14 cellular contexts compared by ENCODE assay signal in genomic region chr21:38498057-38498833, GRCh38. TPM values are rescaled to one million over a fixed set of nuclear protein-coding genes. Genes with fewer than 3 reads are reported as not detected.
DNase-seq lines count a peak whose midpoint lies in the region; ATAC-seq, FAIRE-seq and TF ChIP-seq lines count a peak whose summit lies in the region.
"Had no signal": no experiment of that assay in that cellular context is flagged by ENCODE, and none has a peak within 500 bp of the region (broad histone marks: within the 10 kb centered on the region; RNA-seq: fewer than 3 reads in every experiment).

ERG (minus strand) TSS chr21:38498477; CDS start chr21:38498380, 97 bp downstream.

- H3K9me3 Mint-ChIP-seq in astrocyte (ENCODE audit: unreplicated experiment): no peaks in the 10 kb centered on the region
- no peaks in the 10 kb centered on the region for H3K9me3 Mint-ChIP-seq in stimulated activated memory B cell treated with anti-CD40 and anti-IgM and Interleukin-4, amounts not matched to agents 10 μg/mL and 1 μg/mL and 100 μg/mL, for 72 hours
- H3K9me3 Mint-ChIP-seq in T-cell: no peaks in the 10 kb centered on the region

- intact Hi-C loops in Right ventricle myocardium superior (cut with DNase I): no loop called here
- intact Hi-C loops in testis (cut with DNase I; ENCODE audit: low total_unique reads): no loop called here

- H4K20me1 ChIP-seq in astrocyte (ENCODE audit: insufficient read depth, low read length): no peaks in the 10 kb centered on the region

- CTCF ChIA-PET in T-cell (lab: Charles Lee): no interaction called here

- H3K9me3 ChIP-seq in astrocyte (ENCODE audit: insufficient read depth, low read depth, low read length) (no peaks in the 10 kb centered on the region), neuron (ENCODE audit: low read length) (no peaks in the 10 kb centered on the region), upper lobe of left lung (no peaks in the 10 kb centered on the region), testis (no peaks in the 10 kb centered on the region)

- TF ChIP-seq CTCF in astrocyte (IDR thresholded peaks at IDR 0.05; ENCODE audit: insufficient read depth, low read depth, low read length) (no peak), upper lobe of left lung (IDR thresholded peaks at IDR 0.05) (no peak), testis (IDR thresholded peaks at IDR 0.05) (no peak)

- H3K36me3 Mint-ChIP-seq in astrocyte (ENCODE audit: low read depth, unreplicated experiment) (no peaks in the 10 kb centered on the region), T-cell (no peaks in the 10 kb centered on the region)
- H3K36me3 Mint-ChIP-seq in stimulated activated memory B cell treated with anti-CD40 and anti-IgM and Interleukin-4, amounts not matched to agents 10 μg/mL and 1 μg/mL and 100 μg/mL, for 72 hours: no peaks in the 10 kb centered on the region
- H3K36me3 Mint-ChIP-seq: activated CD8-positive, alpha-beta memory T cell treated with anti-CD3 and anti-CD28 coated beads, Interleukin-2, amount 10 ng/mL, durations not matched to agents 7 days and 5 days had no signal

- no peak for FAIRE-seq in astrocyte (lab: Jason Lieb, UNC)

- no peak within 1 kb of the TSS for H3K4me3 Mint-ChIP-seq in astrocyte (ENCODE audit: unreplicated experiment)
- no peak within 1 kb of the TSS for H3K4me3 Mint-ChIP-seq in stimulated activated memory B cell treated with anti-CD40 and anti-IgM and Interleukin-4, amounts not matched to agents 10 μg/mL and 1 μg/mL and 100 μg/mL, for 72 hours
- no peak within 1 kb of the TSS for H3K4me3 Mint-ChIP-seq in T-cell
- H3K4me3 Mint-ChIP-seq: activated CD8-positive, alpha-beta memory T cell treated with anti-CD3 and anti-CD28 coated beads, Interleukin-2, amount 10 ng/mL, durations not matched to agents 7 days and 5 days had no signal

- peak within 1 kb of the TSS; percentile 36 for H3K4me2 ChIP-seq in astrocyte (ENCODE audit: low read length)

- ATAC-seq in Right ventricle myocardium superior (ENCODE audit: poor library complexity) (peak; percentile 63), upper lobe of left lung (ENCODE audit: low FRiP score in 2 of 2) (peak in 1 of 2 donors; percentile 70), T-cell (replicated peaks in 1 of 4) (no peak)
- ATAC-seq in stimulated activated memory B cell treated with anti-CD40 and anti-IgM and Interleukin-4, amounts not matched to agents 10 μg/mL and 1 μg/mL and 100 μg/mL, for 72 hours: no peak
- ATAC-seq: activated CD8-positive, alpha-beta memory T cell treated with anti-CD3 and anti-CD28 coated beads, Interleukin-2, amount 10 ng/mL, durations not matched to agents 7 days and 5 days had no signal

- TF ChIP-seq POLR2A in upper lobe of left lung (IDR thresholded peaks at IDR 0.05): no peak
- TF ChIP-seq POLR2A in testis (IDR thresholded peaks at IDR 0.05): no peak

- H3K27ac ChIP-seq in astrocyte (ENCODE audit: low read depth, low read length): no peak within 1 kb of the TSS
- peak within 1 kb of the TSS; percentile 75 to 86 (median 80) for H3K27ac ChIP-seq in upper lobe of left lung
- peak within 1 kb of the TSS in 1 of 2 donors; percentile 28 for H3K27ac ChIP-seq in testis

- peak within 1 kb of the TSS; percentile 53 for H2AFZ ChIP-seq in astrocyte (ENCODE audit: low read depth, low read length)
- H2AFZ ChIP-seq in neuron (ENCODE audit: low read depth, low read length): peak within 1 kb of the TSS; percentile 8

- H3K27ac Mint-ChIP-seq in astrocyte (ENCODE audit: unreplicated experiment) (peak within 1 kb of the TSS; percentile 54), T-cell (no peak within 1 kb of the TSS)
- H3K27ac Mint-ChIP-seq in stimulated activated memory B cell treated with anti-CD40 and anti-IgM and Interleukin-4, amounts not matched to agents 10 μg/mL and 1 μg/mL and 100 μg/mL, for 72 hours: no peak within 1 kb of the TSS
- H3K27ac Mint-ChIP-seq: activated CD8-positive, alpha-beta memory T cell treated with anti-CD3 and anti-CD28 coated beads, Interleukin-2, amount 10 ng/mL, durations not matched to agents 7 days and 5 days had no signal

- no peaks in the 10 kb centered on the region for H3K79me2 ChIP-seq in astrocyte (ENCODE audit: insufficient read depth, low read length)

- H3K36me3 ChIP-seq in astrocyte (ENCODE audit: insufficient read depth, low read length) (no peaks in the 10 kb centered on the region), neuron (ENCODE audit: insufficient read depth, low read length) (no peaks in the 10 kb centered on the region), upper lobe of left lung (no peaks in the 10 kb centered on the region), testis (ENCODE audit: low read depth, missing control alignments) (no peaks in the 10 kb centered on the region)

- no peak within 1 kb of the TSS for H3K4me3 ChIP-seq in astrocyte (ENCODE audit: insufficient read depth, low read depth, low read length)
- no peak within 1 kb of the TSS for H3K4me3 ChIP-seq in neuron (ENCODE audit: low read length)
- H3K4me3 ChIP-seq in upper lobe of left lung: peak within 1 kb of the TSS; percentile 30 to 50 (median 47)
- peak within 1 kb of the TSS in 1 of 2 donors; percentile 2 for H3K4me3 ChIP-seq in testis

- peaks cover 16% of the 10 kb centered on the region for H3K4me1 ChIP-seq in astrocyte (ENCODE audit: insufficient read depth, low read length)
- no peaks in the 10 kb centered on the region for H3K4me1 ChIP-seq in neuron (ENCODE audit: insufficient read depth, low read length)
- H3K4me1 ChIP-seq in upper lobe of left lung: peaks cover 4 to 29% (median 11%) of the 10 kb centered on the region in 4 donors
- H3K4me1 ChIP-seq in testis: no peaks in the 10 kb centered on the region

- no peak within 1 kb of the TSS for H3K9ac ChIP-seq in astrocyte (ENCODE audit: low read length)

- H3K4me1 Mint-ChIP-seq in astrocyte (ENCODE audit: low read depth, unreplicated experiment): peaks cover 17% of the 10 kb centered on the region
- H3K4me1 Mint-ChIP-seq in stimulated activated memory B cell treated with anti-CD40 and anti-IgM and Interleukin-4, amounts not matched to agents 10 μg/mL and 1 μg/mL and 100 μg/mL, for 72 hours: no peaks in the 10 kb centered on the region
- peaks cover 2 to 6% (median 5%) of the 10 kb centered on the region in 3 donors for H3K4me1 Mint-ChIP-seq in T-cell
- H3K4me1 Mint-ChIP-seq: activated CD8-positive, alpha-beta memory T cell treated with anti-CD3 and anti-CD28 coated beads, Interleukin-2, amount 10 ng/mL, durations not matched to agents 7 days and 5 days had no signal

- peak in 3 of 4 donors; percentile 15 to 79 (median 24) for TF ChIP-seq EP300 in upper lobe of left lung (IDR thresholded peaks at IDR 0.05)

- H3K27me3 Mint-ChIP-seq in astrocyte (ENCODE audit: low read depth, unreplicated experiment): peaks cover 1% of the 10 kb centered on the region
- peaks cover 41% of the 10 kb centered on the region for H3K27me3 Mint-ChIP-seq in stimulated activated memory B cell treated with anti-CD40 and anti-IgM and Interleukin-4, amounts not matched to agents 10 μg/mL and 1 μg/mL and 100 μg/mL, for 72 hours
- peaks cover 48 to 52% of the 10 kb centered on the region in 2 donors for H3K27me3 Mint-ChIP-seq in T-cell

- WGBS in upper lobe of left lung, 2 donors: 35 to 41% methylated on average over 12 of the region's 12 CpGs
- WGBS in testis, 2 donors: 65 to 81% methylated on average over 12 of the region's 12 CpGs

- POLR2A ChIA-PET in T-cell (lab: Charles Lee): no interaction called here

- H3K27me3 ChIP-seq in astrocyte (ENCODE audit: insufficient read depth, low read length): no peaks in the 10 kb centered on the region
- no peaks in the 10 kb centered on the region for H3K27me3 ChIP-seq in neuron (ENCODE audit: insufficient read depth, low read length)
- no peaks in the 10 kb centered on the region for H3K27me3 ChIP-seq in upper lobe of left lung
- H3K27me3 ChIP-seq in testis: no peaks in the 10 kb centered on the region

- DNase-seq in astrocyte (ENCODE audit: low read depth) (no peak), Right ventricle myocardium superior (peak; percentile 58), upper lobe of left lung (peak in 1 of 2 donors; percentile 14), testis (no peak), T-cell (no peak)
- DNase-seq in central memory CD4-positive, alpha-beta T cell: no peak
- DNase-seq: activated CD8-positive, alpha-beta memory T cell treated with anti-CD3 and anti-CD28 coated beads, Interleukin-2, amount 10 ng/mL, durations not matched to agents 7 days and 5 days; Calu3; HCEC 1CT; IMR-90; NCI-H187 had no signal

RNA-seq across cellular contexts. Expression of gene ERG, which starts in this region (rescaled TPM):
- 0.84 and 1.9 TPM in 2 replicates for total RNA-seq in astrocyte
- 17.8 TPM for total RNA-seq in Right ventricle myocardium superior
- 10 to 100 TPM; 14.7 to 38.9 (median 18.1) TPM for total RNA-seq in upper lobe of left lung
- total RNA-seq in testis: 1 to 10 TPM; 5.0 to 8.0 TPM
- polyA plus RNA-seq in testis (ENCODE audit: insufficient read depth, low read depth, low replicate concordance): 3.7 TPM
- total RNA-seq in T-cell: 1 to 10 TPM in 2 of 5 donors, under 1 TPM in 2, not detected in 1; 0.54 to 1.5 (median 0.85) TPM
- total RNA-seq: activated CD8-positive, alpha-beta memory T cell treated with anti-CD3 and anti-CD28 coated beads, Interleukin-2, amount 10 ng/mL, durations not matched to agents 7 days and 5 days; Calu3; IMR-90 had no signal
- polyA plus RNA-seq: fibroblast of lung, IMR-90 had no signal

Comparison
In these comparisons a context has a peak if more than half of its experiments do, and no peak if none do; other contexts are left out.
1. H3K4me3 ChIP-seq: peak in upper lobe of left lung (4 of 4); none in astrocyte (single experiment) and neuron (single experiment).